24 cellular contexts compared by ENCODE assay signal in the genomic region with DNA sequence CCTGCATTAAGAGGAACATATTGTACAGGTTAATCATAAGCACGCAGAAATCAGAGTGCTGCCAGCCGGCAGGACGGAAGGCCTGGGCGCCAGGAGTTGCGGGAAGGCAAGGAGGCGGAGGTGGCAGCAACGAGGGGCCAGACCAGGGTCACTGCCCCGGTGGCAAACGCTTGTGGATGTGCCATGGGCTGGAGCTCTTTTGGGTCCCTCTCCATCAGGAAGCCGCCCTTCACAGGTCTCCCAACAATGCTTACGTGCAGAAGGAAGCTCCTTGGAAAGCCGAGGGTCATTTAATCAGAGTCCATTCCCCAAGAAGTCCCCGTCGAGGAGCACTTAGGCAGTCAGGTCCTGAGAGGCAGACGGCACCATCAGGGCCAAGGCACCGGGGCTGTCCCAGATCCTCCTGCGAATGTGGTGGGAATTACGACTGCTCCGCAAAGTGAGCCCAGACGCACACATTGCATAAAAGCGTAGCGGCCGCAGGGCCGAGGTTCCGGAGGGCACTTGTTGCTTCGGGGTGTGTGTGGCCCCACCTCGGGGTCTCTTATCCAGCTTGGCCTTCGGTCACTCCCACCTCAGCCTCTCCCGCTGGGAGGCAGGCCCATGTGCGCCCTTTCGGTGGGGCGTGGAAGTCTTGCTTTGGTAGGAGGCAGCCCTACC.
"Had no signal": no experiment of that assay in that cellular context is flagged by ENCODE, and none has a peak within 500 bp of the region (broad histone marks: within the 10 kb centered on the region; RNA-seq: fewer than 3 reads in every experiment).

No MANE protein-coding gene starts in this region.

- H3K27me3 ChIP-seq: adrenal gland, colonic mucosa, thyroid gland had no signal

- H3K27ac Mint-ChIP-seq: activated CD4-positive, alpha-beta memory T cell treated with anti-CD3 and anti-CD28 coated beads, Interleukin-2, amount 10 ng/mL, durations not matched to agents 7 days and 5 days; activated naive CD4-positive, alpha-beta T cell treated with anti-CD3 and anti-CD28 coated beads, Interleukin-2, amount 50 U/mL, for 24 hours; effector memory CD8-positive, alpha-beta T cell; memory B cell; nephron progenitor cell had no signal

- ATAC-seq: effector memory CD8-positive, alpha-beta T cell; stimulated activated naive CD8-positive, alpha-beta T cell treated with anti-CD3 and anti-CD28 coated beads, Interleukin-15, Interleukin-2, amounts not matched to agents 100 U/mL and 50 U/mL, for 24 hours had no signal

- H3K4me3 Mint-ChIP-seq: activated CD4-positive, alpha-beta memory T cell treated with anti-CD3 and anti-CD28 coated beads, Interleukin-2, amount 10 ng/mL, durations not matched to agents 7 days and 5 days; activated naive CD4-positive, alpha-beta T cell treated with anti-CD3 and anti-CD28 coated beads, Interleukin-2, amount 50 U/mL, for 24 hours; central memory CD8-positive, alpha-beta T cell; effector memory CD8-positive, alpha-beta T cell; memory B cell; nephron progenitor cell had no signal

- H3K4me1 Mint-ChIP-seq: activated naive CD4-positive, alpha-beta T cell treated with anti-CD3 and anti-CD28 coated beads, Interleukin-2, amount 50 U/mL, for 24 hours had no signal

- H3K9me3 ChIP-seq: adrenal gland, colonic mucosa, thyroid gland, upper lobe of right lung had no signal

- H3K4me1 ChIP-seq: adrenal gland, colonic mucosa, esophagus muscularis mucosa, thyroid gland, upper lobe of right lung had no signal

- DNase-seq: activated CD4-positive, alpha-beta memory T cell treated with anti-CD3 and anti-CD28 coated beads, Interleukin-2, amount 10 ng/mL, durations not matched to agents 7 days and 5 days; activated CD4-positive, alpha-beta T cell treated with anti-CD3 and anti-CD28 coated beads for 48 hours; activated CD4-positive, CD25-positive, alpha-beta regulatory T cell; activated gamma-delta T cell treated with Interleukin-2 at 50 U/mL for 16 hours; adrenal gland; colonic mucosa; effector memory CD8-positive, alpha-beta T cell; glutamatergic neuron; hippocampal formation; kidney glomerular epithelial cell; nephron progenitor cell; occipital lobe; retina; stimulated activated CD4-positive, alpha-beta T cell treated with anti-CD3 and anti-CD28 coated beads, Interleukin-12 subunit alpha, Interleukin-12 subunit beta, amount 100 ng/mL, for 4 hours; stimulated activated CD4-positive, alpha-beta T cell treated with anti-CD3 and anti-CD28 coated beads, Interleukin-4, amount 100 ng/mL, for 4 hours; stimulated activated naive CD8-positive, alpha-beta T cell treated with anti-CD3 and anti-CD28 coated beads, Interleukin-15, Interleukin-2, amounts not matched to agents 100 U/mL and 50 U/mL, for 24 hours; T-helper 9 cell; thyroid gland; upper lobe of right lung had no signal

- H3K9me3 Mint-ChIP-seq: activated CD4-positive, alpha-beta memory T cell treated with anti-CD3 and anti-CD28 coated beads, Interleukin-2, amount 10 ng/mL, durations not matched to agents 7 days and 5 days; activated naive CD4-positive, alpha-beta T cell treated with anti-CD3 and anti-CD28 coated beads, Interleukin-2, amount 50 U/mL, for 24 hours; central memory CD8-positive, alpha-beta T cell; effector memory CD8-positive, alpha-beta T cell; memory B cell had no signal

- H3K36me3 ChIP-seq: adrenal gland, colonic mucosa, esophagus muscularis mucosa, thyroid gland, upper lobe of right lung had no signal

- H3K27ac ChIP-seq: adrenal gland, colonic mucosa, dorsolateral prefrontal cortex, esophagus muscularis mucosa, thyroid gland, upper lobe of right lung had no signal

- H3K4me3 ChIP-seq: adrenal gland, colonic mucosa, dorsolateral prefrontal cortex, esophagus muscularis mucosa, thyroid gland, upper lobe of right lung had no signal

- H3K36me3 Mint-ChIP-seq: activated naive CD4-positive, alpha-beta T cell treated with anti-CD3 and anti-CD28 coated beads, Interleukin-2, amount 50 U/mL, for 24 hours; memory B cell had no signal

- H3K27me3 Mint-ChIP-seq: activated naive CD4-positive, alpha-beta T cell treated with anti-CD3 and anti-CD28 coated beads, Interleukin-2, amount 50 U/mL, for 24 hours had no signal
